12 cellular contexts compared by ENCODE assay signal in genomic region chr1:153539395-153540093, GRCh38. TPM values are rescaled to one million over a fixed set of nuclear protein-coding genes. Genes with fewer than 3 reads are reported as not detected.
DNase-seq lines count a peak whose midpoint lies in the region; ATAC-seq and TF ChIP-seq lines count a peak whose summit lies in the region.
"Had no signal": no experiment of that assay in that cellular context is flagged by ENCODE, and none has a peak within 500 bp of the region (broad histone marks: within the 10 kb centered on the region; RNA-seq: fewer than 3 reads in every experiment).

No MANE protein-coding gene starts in this region.

- no peaks in the 10 kb centered on the region for H3K27me3 ChIP-seq in CD4-positive, alpha-beta memory T cell (ENCODE audit: insufficient read depth, low read length)
- H3K27me3 ChIP-seq in neutrophil, result no peaks in the 10 kb centered on the region
- no peaks in the 10 kb centered on the region for H3K27me3 ChIP-seq in upper lobe of left lung
- H3K27me3 ChIP-seq: dorsolateral prefrontal cortex had no signal

- H3K36me3 Mint-ChIP-seq in CD4-positive, alpha-beta memory T cell, result peaks cover 22 to 40% of the 10 kb centered on the region in 2 donors
- peaks cover 9% of the 10 kb centered on the region for H3K36me3 Mint-ChIP-seq in IgD-negative memory B cell
- H3K36me3 Mint-ChIP-seq in activated naive CD8-positive, alpha-beta T cell treated with anti-CD3 and anti-CD28 coated beads, Interleukin-2, amount 50 U/mL, for 24 hours (ENCODE audit: low read depth), result peaks cover 12% of the 10 kb centered on the region

- H3K27me3 Mint-ChIP-seq in CD4-positive, alpha-beta memory T cell, result no peaks in the 10 kb centered on the region
- H3K27me3 Mint-ChIP-seq in IgD-negative memory B cell, result no peaks in the 10 kb centered on the region
- H3K27me3 Mint-ChIP-seq in activated naive CD8-positive, alpha-beta T cell treated with anti-CD3 and anti-CD28 coated beads, Interleukin-2, amount 50 U/mL, for 24 hours, result no peaks in the 10 kb centered on the region

- H3K27ac Mint-ChIP-seq in CD4-positive, alpha-beta memory T cell, result peak overlapping the region; percentile 86 to 97 (median 93)
- H3K27ac Mint-ChIP-seq in IgD-negative memory B cell, result peak overlapping the region; percentile 18 to 80 (median 64)
- peak overlapping the region; percentile 83 for H3K27ac Mint-ChIP-seq in activated naive CD8-positive, alpha-beta T cell treated with anti-CD3 and anti-CD28 coated beads, Interleukin-2, amount 50 U/mL, for 24 hours

- peak overlapping the region; percentile 74 for H3K27ac ChIP-seq in CD4-positive, alpha-beta memory T cell (ENCODE audit: low read depth, low read length)
- H3K27ac ChIP-seq in neutrophil (peak overlapping the region; percentile 97), upper lobe of left lung (peak overlapping the region in 1 of 4 donors; percentile 88)

- POLR2A ChIA-PET in CD4-positive, alpha-beta memory T cell (lab: Charles Lee; ENCODE audit: partially characterized antibody), result interaction anchor here (0.5 to 9.7 kb wide), 12 partner anchors 5 to 451 kb away, joined by 3 to 631 read pairs (median 9); partner anchors contain the start of genes CHTOP, RPS27, S100A2 and S100A3

- no peak for TF ChIP-seq POLR2A in upper lobe of left lung (IDR thresholded peaks at IDR 0.05)

- H3K4me1 Mint-ChIP-seq in CD4-positive, alpha-beta memory T cell, result peaks cover 59 to 94% (median 79%) of the 10 kb centered on the region in 4 donors
- H3K4me1 Mint-ChIP-seq in IgD-negative memory B cell, result peaks cover 34 to 43% (median 42%) of the 10 kb centered on the region in 3 donors
- H3K4me1 Mint-ChIP-seq in activated naive CD8-positive, alpha-beta T cell treated with anti-CD3 and anti-CD28 coated beads, Interleukin-2, amount 50 U/mL, for 24 hours, result peaks cover 77% of the 10 kb centered on the region

- H3K4me3 Mint-ChIP-seq in CD4-positive, alpha-beta memory T cell, result peak overlapping the region; percentile 68 to 97 (median 80)
- peak overlapping the region; percentile 12 to 91 (median 68) for H3K4me3 Mint-ChIP-seq in IgD-negative memory B cell
- H3K4me3 Mint-ChIP-seq in activated naive CD8-positive, alpha-beta T cell treated with anti-CD3 and anti-CD28 coated beads, Interleukin-2, amount 50 U/mL, for 24 hours, result no peak overlapping the region

- ATAC-seq in activated naive CD8-positive, alpha-beta T cell treated with anti-CD3 and anti-CD28 coated beads, Interleukin-2, amount 50 U/mL, for 24 hours, result no peak
- no peak for ATAC-seq in upper lobe of left lung (ENCODE audit: low FRiP score in 2 of 2)

- H3K4me3 ChIP-seq in CD4-positive, alpha-beta memory T cell (ENCODE audit: low read length in 2 of 2), result peak overlapping the region; percentile 12 to 40
- H3K4me3 ChIP-seq in neutrophil (ENCODE audit: low read depth in 1 of 2, low read length in 1 of 2), result peak overlapping the region in 1 of 2 experiments; percentile 76
- H3K4me3 ChIP-seq in upper lobe of left lung, result no peak overlapping the region
- H3K4me3 ChIP-seq: dorsolateral prefrontal cortex had no signal

- DNase-seq in CD4-positive, alpha-beta memory T cell, result peak in 3 of 5 donors; percentile 11 to 39 (median 16)
- no peak for DNase-seq in activated naive CD8-positive, alpha-beta T cell treated with anti-CD3 and anti-CD28 coated beads, Interleukin-2, amount 50 U/mL, for 24 hours
- DNase-seq in amniotic stem cell (lab: John Stamatoyannopoulos, UW) (no peak), NCI-H1105 treated with DMSO at 0.1 percent for 48 hours (lab: John Stamatoyannopoulos, UW) (no peak), cerebellum (ENCODE audit: low spot score) (no peak), upper lobe of left lung (no peak)
- DNase-seq: activated gamma-delta T cell; dorsolateral prefrontal cortex; foreskin melanocyte; stimulated activated CD4-positive, alpha-beta T cell treated with anti-CD3 and anti-CD28 coated beads, Interleukin-15, amount 100 ng/mL, for 24 hours had no signal

- H3K9me3 ChIP-seq in CD4-positive, alpha-beta memory T cell (ENCODE audit: control insufficient read depth in 1 of 2, low read length in 2 of 2), result no peaks in the 10 kb centered on the region
- H3K9me3 ChIP-seq in neutrophil, result no peaks in the 10 kb centered on the region
- H3K9me3 ChIP-seq in upper lobe of left lung, result no peaks in the 10 kb centered on the region

- peaks cover 79% of the 10 kb centered on the region for H3K4me1 ChIP-seq in CD4-positive, alpha-beta memory T cell (ENCODE audit: insufficient read depth, low read length)
- H3K4me1 ChIP-seq in neutrophil (ENCODE audit: control insufficient read depth in 1 of 2, insufficient read depth in 1 of 2, low read depth in 1 of 2, low read length in 1 of 2) (peaks cover 80 to 95% of the 10 kb centered on the region in 2 experiments), upper lobe of left lung (peaks cover 50 to 67% (median 57%) of the 10 kb centered on the region in 4 donors)

- no peak for TF ChIP-seq CTCF in neutrophil (IDR thresholded peaks at IDR 0.05)
- no peak for TF ChIP-seq CTCF in upper lobe of left lung (IDR thresholded peaks at IDR 0.05)

- intact Hi-C loops in CD4-positive, alpha-beta memory T cell (cut with micrococcal nuclease), result no loop called here

- 80 to 86% methylated on average over 4 of the region's 4 CpGs for WGBS in upper lobe of left lung, 2 donors

- CTCF ChIA-PET in CD4-positive, alpha-beta memory T cell (lab: Charles Lee; ENCODE audit: partially characterized antibody), result interaction anchor here (0.6 to 9.6 kb wide), 7 partner anchors 6 to 917 kb away, joined by 3 to 213 read pairs (median 10); partner anchors contain the start of gene S100A6

- no peak for TF ChIP-seq EP300 in upper lobe of left lung (IDR thresholded peaks at IDR 0.05)

- H3K36me3 ChIP-seq in CD4-positive, alpha-beta memory T cell (ENCODE audit: insufficient read depth, low read length), result peaks cover 19% of the 10 kb centered on the region
- H3K36me3 ChIP-seq in neutrophil (peaks cover 25% of the 10 kb centered on the region), upper lobe of left lung (peaks cover 0 to 18% (median 3%) of the 10 kb centered on the region in 4 donors)

- no peaks in the 10 kb centered on the region for H3K9me3 Mint-ChIP-seq in CD4-positive, alpha-beta memory T cell
- H3K9me3 Mint-ChIP-seq in IgD-negative memory B cell, result no peaks in the 10 kb centered on the region
- no peaks in the 10 kb centered on the region for H3K9me3 Mint-ChIP-seq in activated naive CD8-positive, alpha-beta T cell treated with anti-CD3 and anti-CD28 coated beads, Interleukin-2, amount 50 U/mL, for 24 hours

RNA-seq across cellular contexts. Expression of gene S100A5, which starts 1.2 kb away (rescaled TPM):
- 1 to 10 TPM in 1 of 2 experiments, under 1 TPM in 1; 0.93 to 1.8 TPM for total RNA-seq in CD4-positive, alpha-beta memory T cell
- polyA plus RNA-seq in CD4-positive, alpha-beta memory T cell, result 1 to 10 TPM in 1 of 2 donors, not detected in 1; 1.5 TPM
- 1.4 TPM for polyA plus RNA-seq in IgD-negative memory B cell
- total RNA-seq in cerebellum, result not detected
- not detected for total RNA-seq in upper lobe of left lung

RNA-seq across cellular contexts. Expression of gene S100A6, which starts 3.8 kb away (rescaled TPM):
- 100 to 1,000 TPM; 342 to 356 TPM for total RNA-seq in CD4-positive, alpha-beta memory T cell
- 100 to 1,000 TPM; 848 to 918 TPM for polyA plus RNA-seq in CD4-positive, alpha-beta memory T cell
- polyA plus RNA-seq in IgD-negative memory B cell, result 397 TPM
- total RNA-seq in cerebellum (21.5 TPM), upper lobe of left lung (1,000 to 10,000 TPM in 3 of 6 donors, 100 to 1,000 TPM in 3; 399 to 1,595 (median 925) TPM)

RNA-seq across cellular contexts. Expression of gene S100A4, which starts 6.1 kb away (rescaled TPM):
- total RNA-seq in CD4-positive, alpha-beta memory T cell, result 100 to 1,000 TPM; 329 to 346 TPM
- polyA plus RNA-seq in CD4-positive, alpha-beta memory T cell, result 1,000 to 10,000 TPM; 2,886 to 3,815 TPM
- 524 TPM for polyA plus RNA-seq in IgD-negative memory B cell
- total RNA-seq in cerebellum, result 1.4 TPM
- total RNA-seq in upper lobe of left lung, result 100 to 1,000 TPM; 234 to 983 (median 633) TPM

RNA-seq across cellular contexts. Expression of gene S100A3, which starts 9.5 kb away (rescaled TPM):
- not detected for total RNA-seq in CD4-positive, alpha-beta memory T cell
- polyA plus RNA-seq in CD4-positive, alpha-beta memory T cell, result not detected
- not detected for polyA plus RNA-seq in IgD-negative memory B cell
- not detected for total RNA-seq in cerebellum
- total RNA-seq in upper lobe of left lung, result 1 to 10 TPM in 5 of 6 donors, not detected in 1; 2.0 to 4.4 (median 2.1) TPM

RNA-seq across cellular contexts. Expression of gene S100A2, which starts 26.1 kb away (rescaled TPM):
- under 1 TPM in 1 of 2 experiments, not detected in 1; 0.87 TPM for total RNA-seq in CD4-positive, alpha-beta memory T cell
- 1 to 10 TPM; 1.0 to 1.7 TPM for polyA plus RNA-seq in CD4-positive, alpha-beta memory T cell
- polyA plus RNA-seq in IgD-negative memory B cell, result not detected
- total RNA-seq in cerebellum, result not detected
- 10 to 100 TPM in 2 of 6 donors, 1 to 10 TPM in 3, not detected in 1; 2.0 to 12.0 (median 7.9) TPM for total RNA-seq in upper lobe of left lung

Comparison
In these comparisons a context has a peak if more than half of its experiments do, and no peak if none do; other contexts are left out.
1. DNase-seq: peak in CD4-positive, alpha-beta memory T cell (3 of 5); none in activated naive CD8-positive, alpha-beta T cell treated with anti-CD3 and anti-CD28 coated beads, Interleukin-2, amount 50 U/mL, for 24 hours (single experiment), amniotic stem cell (single experiment), NCI-H1105 treated with DMSO at 0.1 percent for 48 hours (single experiment), cerebellum (single experiment) and upper lobe of left lung (0 of 2).
2. H3K4me3 ChIP-seq: peak in CD4-positive, alpha-beta memory T cell (2 of 2); none in upper lobe of left lung (0 of 4).
3. RNA of gene S100A6, which starts 3.8 kb away (total RNA-seq): 399 to 1,595 TPM in upper lobe of left lung and 342 to 356 TPM in CD4-positive, alpha-beta memory T cell; 21.5 TPM in cerebellum (single experiment); every median in the first group is over 10 times any median in the second.
4. RNA of gene S100A4, which starts 6.1 kb away (total RNA-seq): 234 to 983 TPM in upper lobe of left lung and 329 to 346 TPM in CD4-positive, alpha-beta memory T cell; 1.4 TPM in cerebellum (single experiment); every median in the first group is over 10 times any median in the second.
5. Peak in every context shown above with its lines, with median percentiles within 50 percentile points of each other: H3K27ac Mint-ChIP-seq.